In genomic region chr16:85729452-85729851, GRCh38 we compare ENCODE assay signal across 23 cellular contexts. TPM values are rescaled to one million over a fixed set of nuclear protein-coding genes. Genes with fewer than 3 reads are reported as not detected.
DNase-seq lines count a peak whose midpoint lies in the region; ATAC-seq and TF ChIP-seq lines count a peak whose summit lies in the region.
"Had no signal": no experiment of that assay in that cellular context is flagged by ENCODE, and none has a peak within 500 bp of the region (broad histone marks: within the 10 kb centered on the region; RNA-seq: fewer than 3 reads in every experiment).

No MANE protein-coding gene starts in this region.

- peak overlapping the region; percentile 83 for H3K27ac ChIP-seq in BLaER1
- H3K27ac ChIP-seq in HUES6 (ENCODE audit: low read depth, low read length): no peak overlapping the region; the same call in 1 of the 2 replicates
- H3K27ac ChIP-seq: A549, C4-2B, esophagus muscularis mucosa, suprapubic skin, VCaP had no signal

- H3K4me1 ChIP-seq in BLaER1: peaks cover 73% of the 10 kb centered on the region
- H3K4me1 ChIP-seq in HUES6 (ENCODE audit: control insufficient read depth, insufficient read depth, low read length): peaks cover 21% of the 10 kb centered on the region
- H3K4me1 ChIP-seq: A549, esophagus muscularis mucosa, suprapubic skin had no signal

- H3K4me3 ChIP-seq in BLaER1 (peak overlapping the region; percentile 41), HUES6 (ENCODE audit: low read depth, low read length) (no peak overlapping the region)
- H3K4me3 ChIP-seq: A549, esophagus muscularis mucosa, suprapubic skin had no signal

- H3K9me3 ChIP-seq in BLaER1 (no peaks in the 10 kb centered on the region), HUES6 (ENCODE audit: control insufficient read depth, insufficient read depth, low read depth, low read length) (no peaks in the 10 kb centered on the region)
- H3K9me3 ChIP-seq: A549, esophagus muscularis mucosa, suprapubic skin had no signal

- peak overlapping the region; percentile 13 for H3K27ac Mint-ChIP-seq in mesothelial cell of epicardium
- H3K27ac Mint-ChIP-seq: activated naive CD8-positive, alpha-beta T cell treated with anti-CD3 and anti-CD28 coated beads for 36 hours; activated T-helper 17 cell treated with anti-CD3 and anti-CD28 coated beads, Interleukin-2, amount 50 U/mL, for 72 hours; effector memory CD8-positive, alpha-beta T cell; progenitor cell of endocrine pancreas; T-helper 17 cell had no signal

- DNase-seq in amniotic epithelial cell (ENCODE audit: low read depth) (peak; percentile 31), mesothelial cell of epicardium (ENCODE audit: low spot score in 2 of 2, unreplicated experiment in 2 of 2) (no peak), NCI-H1694 treated with DMSO at 0.1 percent for 48 hours (lab: John Stamatoyannopoulos, UW) (no peak), glomerular visceral epithelial cell (ENCODE audit: extremely low spot score) (no peak), middle frontal gyrus (ENCODE audit: extremely low spot score, low spot score) (no peak)
- DNase-seq: activated naive CD8-positive, alpha-beta T cell treated with anti-CD3 and anti-CD28 coated beads for 36 hours; effector memory CD8-positive, alpha-beta T cell; GDM1; NCI-H1048; NCI-H2081 treated with DMSO at 0.1 percent for 48 hours; NCI-H446; T-helper 17 cell had no signal

- H4K20me1 ChIP-seq in BLaER1: 0 out of 2 replicates have a peak, but pooled peaks cover 2% of the 10 kb centered on the region

- H3K27me3 ChIP-seq in BLaER1 (no peaks in the 10 kb centered on the region), HUES6 (ENCODE audit: control insufficient read depth, insufficient read depth, low read length) (no peaks in the 10 kb centered on the region)
- H3K27me3 ChIP-seq: esophagus muscularis mucosa had no signal

- H3K9ac ChIP-seq in BLaER1 (peak overlapping the region; percentile 67), HUES6 (ENCODE audit: low read length) (peak overlapping the region; percentile 43)

- no peak for ATAC-seq in GM21423 (IDR thresholded peaks at IDR 0.05; ENCODE audit: unreplicated experiment)
- ATAC-seq: activated T-helper 17 cell treated with anti-CD3 and anti-CD28 coated beads, Interleukin-2, amount 50 U/mL, for 72 hours; effector memory CD8-positive, alpha-beta T cell; Panc1; T-helper 17 cell had no signal

- no peak overlapping the region for H3K4me3 Mint-ChIP-seq in mesothelial cell of epicardium
- H3K4me3 Mint-ChIP-seq: activated naive CD8-positive, alpha-beta T cell treated with anti-CD3 and anti-CD28 coated beads for 36 hours; activated T-helper 17 cell treated with anti-CD3 and anti-CD28 coated beads, Interleukin-2, amount 50 U/mL, for 72 hours; effector memory CD8-positive, alpha-beta T cell; T-helper 17 cell had no signal

- H3K4me2 ChIP-seq in BLaER1: peak overlapping the region; percentile 90
- H3K4me2 ChIP-seq: A549 had no signal

- peaks cover 7% of the 10 kb centered on the region for H3K4me1 Mint-ChIP-seq in mesothelial cell of epicardium
- H3K4me1 Mint-ChIP-seq: activated T-helper 17 cell treated with anti-CD3 and anti-CD28 coated beads, Interleukin-2, amount 50 U/mL, for 72 hours had no signal

- TF ChIP-seq CTCF in mesothelial cell of epicardium (IDR thresholded peaks at IDR 0.05; ENCODE audit: unreplicated experiment): no peak

- H3K36me3 ChIP-seq in BLaER1 (peaks cover 37% of the 10 kb centered on the region), HUES6 (ENCODE audit: control insufficient read depth, insufficient read depth, low read length) (0 out of 2 replicates have a peak, but pooled peaks cover 5% of the 10 kb centered on the region)
- H3K36me3 ChIP-seq: esophagus muscularis mucosa, suprapubic skin had no signal

- H3K9me3 Mint-ChIP-seq in mesothelial cell of epicardium: no peaks in the 10 kb centered on the region
- H3K9me3 Mint-ChIP-seq: activated naive CD8-positive, alpha-beta T cell treated with anti-CD3 and anti-CD28 coated beads for 36 hours; activated T-helper 17 cell treated with anti-CD3 and anti-CD28 coated beads, Interleukin-2, amount 50 U/mL, for 72 hours; effector memory CD8-positive, alpha-beta T cell had no signal

- peaks cover 11% of the 10 kb centered on the region for H3K36me3 Mint-ChIP-seq in mesothelial cell of epicardium
- H3K36me3 Mint-ChIP-seq: activated naive CD8-positive, alpha-beta T cell treated with anti-CD3 and anti-CD28 coated beads for 36 hours had no signal

- no peaks in the 10 kb centered on the region for H3K27me3 Mint-ChIP-seq in mesothelial cell of epicardium (ENCODE audit: low read depth)
- H3K27me3 Mint-ChIP-seq: activated naive CD8-positive, alpha-beta T cell treated with anti-CD3 and anti-CD28 coated beads for 36 hours; effector memory CD8-positive, alpha-beta T cell had no signal

RNA-seq across cellular contexts. Expression of gene C16orf74, which starts 21.4 kb away (rescaled TPM):
- 11.2 to 12.1 TPM (median 12.0 TPM) in 3 replicates for total RNA-seq in mesothelial cell of epicardium

RNA-seq across cellular contexts. Expression of gene GINS2, which starts 40.7 kb away (rescaled TPM):
- 13.4 to 15.3 TPM (median 14.8 TPM) in 3 replicates for total RNA-seq in mesothelial cell of epicardium
